9 cellular contexts compared by ENCODE assay signal in genomic region chr2:37195862-37196319, GRCh38. TPM values are rescaled to one million over a fixed set of nuclear protein-coding genes. Genes with fewer than 3 reads are reported as not detected.
DNase-seq lines count a peak whose midpoint lies in the region; ATAC-seq and TF ChIP-seq lines count a peak whose summit lies in the region.
"Not testable (repeated sequence)": the region's sequence is repeated elsewhere in the genome, so short reads cannot be mapped to it uniquely, and the experiment has no call there.
"Had no signal": no experiment of that assay in that cellular context is flagged by ENCODE, and none has a peak within 500 bp of the region (broad histone marks: within the 10 kb centered on the region; RNA-seq: fewer than 3 reads in every experiment).

No MANE protein-coding gene starts in this region.

- peak overlapping the region; percentile 93 for H3K4me3 ChIP-seq in CD4-positive, CD25-positive, alpha-beta regulatory T cell (ENCODE audit: low read depth, low read length)
- H3K4me3 ChIP-seq in HUES6 (ENCODE audit: low read depth, low read length) (peak overlapping the region; percentile 75), epithelial cell of esophagus (ENCODE audit: low read length) (peak overlapping the region; percentile 82), kidney epithelial cell (ENCODE audit: low read depth, low read length) (peak overlapping the region; percentile 59), ovary (peak overlapping the region; percentile 93), thoracic aorta (peak overlapping the region; percentile 74)

- H3K9ac ChIP-seq in HUES6 (ENCODE audit: low read length), result not testable (repeated sequence)

- TF ChIP-seq CTCF in epithelial cell of esophagus (IDR thresholded peaks at IDR 0.05; ENCODE audit: insufficient read depth, low read depth, low read length, missing control alignments); kidney epithelial cell (IDR thresholded peaks at IDR 0.05; ENCODE audit: insufficient read depth, low read length, poor library complexity, severe bottlenecking); ovary (IDR thresholded peaks at IDR 0.05); thoracic aorta (IDR thresholded peaks at IDR 0.05): not testable (repeated sequence)

- DNase-seq in CD4-positive, CD25-positive, alpha-beta regulatory T cell; epithelial cell of esophagus (ENCODE audit: low read depth); kidney epithelial cell (ENCODE audit: low read depth); thoracic aorta (ENCODE audit: low spot score): not testable (repeated sequence)
- DNase-seq in ovary, result peak in 2 of 5 donors; percentile 22 to 33

- H3K27me3 Mint-ChIP-seq in CD4-positive, CD25-positive, alpha-beta regulatory T cell; T-helper 1 cell treated with Interleukin-12 subunit alpha and Interleukin-12 subunit beta and Interleukin-4 antibody, amounts not matched to agents 30 μg/mL and 1 μg/mL, for 36 hours (ENCODE audit: low read depth): not testable (repeated sequence)

- H3K36me3 ChIP-seq in CD4-positive, CD25-positive, alpha-beta regulatory T cell (ENCODE audit: control insufficient read depth, insufficient read depth, low read length); kidney epithelial cell (ENCODE audit: control insufficient read depth, insufficient read depth, low read length); ovary; thoracic aorta: not testable (repeated sequence)
- H3K36me3 ChIP-seq in HUES6 (ENCODE audit: control insufficient read depth, insufficient read depth, low read length), result peaks cover 15% of the 10 kb centered on the region

- not testable (repeated sequence) for ATAC-seq in CD4-positive, CD25-positive, alpha-beta regulatory T cell (ENCODE audit: low read depth in 2 of 2)
- peak; percentile 16 for ATAC-seq in thoracic aorta (ENCODE audit: insufficient number of reproducible peaks, low FRiP score, low read depth)

- H3K27ac Mint-ChIP-seq in CD4-positive, CD25-positive, alpha-beta regulatory T cell, result peak overlapping the region; percentile 97 to 100 (median 98)
- peak overlapping the region; percentile 100 for H3K27ac Mint-ChIP-seq in T-helper 1 cell treated with Interleukin-12 subunit alpha and Interleukin-12 subunit beta and Interleukin-4 antibody, amounts not matched to agents 30 μg/mL and 1 μg/mL, for 36 hours

- not testable (repeated sequence) for H3K27me3 ChIP-seq in CD4-positive, CD25-positive, alpha-beta regulatory T cell (ENCODE audit: control insufficient read depth, insufficient read depth, low read length); HUES6 (ENCODE audit: control insufficient read depth, insufficient read depth, low read length); kidney epithelial cell (ENCODE audit: control insufficient read depth, insufficient read depth, low read length); ovary; thoracic aorta (replicated peaks; ENCODE audit: insufficient read depth)

- peak overlapping the region; percentile 83 for H3K27ac ChIP-seq in CD4-positive, CD25-positive, alpha-beta regulatory T cell (ENCODE audit: insufficient read depth, low read length, poor library complexity, severe bottlenecking)
- H3K27ac ChIP-seq in HUES6 (ENCODE audit: low read depth, low read length), result not testable (repeated sequence)
- peak overlapping the region; percentile 60 for H3K27ac ChIP-seq in angular gyrus (ENCODE audit: low read depth, low read length)
- H3K27ac ChIP-seq in ovary, result peak overlapping the region; percentile 52 to 77
- H3K27ac ChIP-seq in thoracic aorta, result peak overlapping the region; percentile 83

- H3K36me3 Mint-ChIP-seq in CD4-positive, CD25-positive, alpha-beta regulatory T cell, result not testable (repeated sequence)
- H3K36me3 Mint-ChIP-seq in T-helper 1 cell treated with Interleukin-12 subunit alpha and Interleukin-12 subunit beta and Interleukin-4 antibody, amounts not matched to agents 30 μg/mL and 1 μg/mL, for 36 hours (ENCODE audit: low read depth), result peaks cover 13% of the 10 kb centered on the region

- WGBS in ovary, 3 donors, result 76 to 81% (median 78%) methylated on average over 20 of the region's 20 CpGs

- H3K9me3 ChIP-seq in CD4-positive, CD25-positive, alpha-beta regulatory T cell (ENCODE audit: control insufficient read depth in 2 of 2, low read length in 2 of 2); HUES6 (ENCODE audit: control insufficient read depth, insufficient read depth, low read depth, low read length); ovary; thoracic aorta: not testable (repeated sequence)

- H3K4me3 Mint-ChIP-seq in CD4-positive, CD25-positive, alpha-beta regulatory T cell, result peak overlapping the region; percentile 92 to 99 (median 98)
- H3K4me3 Mint-ChIP-seq in T-helper 1 cell treated with Interleukin-12 subunit alpha and Interleukin-12 subunit beta and Interleukin-4 antibody, amounts not matched to agents 30 μg/mL and 1 μg/mL, for 36 hours, result peak overlapping the region; percentile 100

- H3K4me1 Mint-ChIP-seq in CD4-positive, CD25-positive, alpha-beta regulatory T cell, result peaks cover 12 to 39% (median 24%) of the 10 kb centered on the region in 4 donors
- peaks cover 15% of the 10 kb centered on the region for H3K4me1 Mint-ChIP-seq in T-helper 1 cell treated with Interleukin-12 subunit alpha and Interleukin-12 subunit beta and Interleukin-4 antibody, amounts not matched to agents 30 μg/mL and 1 μg/mL, for 36 hours (ENCODE audit: low read depth)

- not testable (repeated sequence) for H3K9me3 Mint-ChIP-seq in CD4-positive, CD25-positive, alpha-beta regulatory T cell; T-helper 1 cell treated with Interleukin-12 subunit alpha and Interleukin-12 subunit beta and Interleukin-4 antibody, amounts not matched to agents 30 μg/mL and 1 μg/mL, for 36 hours

- intact Hi-C loops in ovary (cut with DNase I), result not testable (repeated sequence)

- H3K4me1 ChIP-seq in CD4-positive, CD25-positive, alpha-beta regulatory T cell (ENCODE audit: control insufficient read depth, insufficient read depth, low read length, poor library complexity, severe bottlenecking), result peaks cover 26% of the 10 kb centered on the region
- H3K4me1 ChIP-seq in HUES6 (ENCODE audit: control insufficient read depth, insufficient read depth, low read length) (peaks cover 54% of the 10 kb centered on the region), thoracic aorta (ENCODE audit: control insufficient read depth in 1 of 2, low read depth in 2 of 2) (peaks cover 12 to 18% of the 10 kb centered on the region in 2 donors)
- H3K4me1 ChIP-seq in ovary (ENCODE audit: insufficient read depth), result not testable (repeated sequence)

- TF ChIP-seq EP300 in ovary (IDR thresholded peaks at IDR 0.05), result not testable (repeated sequence)

- TF ChIP-seq POLR2A in ovary (IDR thresholded peaks at IDR 0.05), result not testable (repeated sequence)

RNA-seq across cellular contexts. Expression of gene CEBPZOS, which starts 0.4 kb away (rescaled TPM):
- total RNA-seq in CD4-positive, CD25-positive, alpha-beta regulatory T cell, result 33.1 TPM
- 10 to 100 TPM; 24.8 to 37.7 (median 29.8) TPM for polyA plus RNA-seq in CD4-positive, CD25-positive, alpha-beta regulatory T cell
- total RNA-seq in kidney epithelial cell (15.9 and 21.3 TPM in 2 replicates), ovary (10 to 100 TPM; 22.6 to 47.4 (median 44.8) TPM), thoracic aorta (10 to 100 TPM; 13.7 to 25.5 TPM)
- polyA plus RNA-seq in ovary, result 10 to 100 TPM; 33.0 to 41.1 TPM
- total RNA-seq: osteocyte had no signal

RNA-seq across cellular contexts. Expression of gene SULT6B1, which starts 7.4 kb away (rescaled TPM):
- not detected for total RNA-seq in CD4-positive, CD25-positive, alpha-beta regulatory T cell
- not detected for polyA plus RNA-seq in CD4-positive, CD25-positive, alpha-beta regulatory T cell
- total RNA-seq in kidney epithelial cell (not detected in 2 replicates), ovary (not detected), thoracic aorta (not detected)
- not detected for polyA plus RNA-seq in ovary
- total RNA-seq: osteocyte had no signal

RNA-seq across cellular contexts. Expression of gene CEBPZ, which starts 35.5 kb away (rescaled TPM):
- total RNA-seq in CD4-positive, CD25-positive, alpha-beta regulatory T cell, result 64.2 TPM
- 10 to 100 TPM; 25.1 to 39.1 (median 31.8) TPM for polyA plus RNA-seq in CD4-positive, CD25-positive, alpha-beta regulatory T cell
- total RNA-seq in kidney epithelial cell, result 30.3 and 43.2 TPM in 2 replicates
- total RNA-seq in ovary, result 10 to 100 TPM; 27.0 to 56.5 (median 49.3) TPM
- 10 to 100 TPM; 24.0 to 41.8 TPM for polyA plus RNA-seq in ovary
- total RNA-seq in thoracic aorta, result 10 to 100 TPM; 17.3 to 38.2 TPM

RNA-seq across cellular contexts. Expression of gene NDUFAF7, which starts 35.6 kb away (rescaled TPM):
- 26.5 TPM for total RNA-seq in CD4-positive, CD25-positive, alpha-beta regulatory T cell
- polyA plus RNA-seq in CD4-positive, CD25-positive, alpha-beta regulatory T cell, result 1 to 10 TPM; 5.4 to 9.3 (median 6.8) TPM
- total RNA-seq in kidney epithelial cell (12.4 and 13.5 TPM in 2 replicates), ovary (10 to 100 TPM; 12.3 to 17.9 (median 14.7) TPM), thoracic aorta (10 to 100 TPM; 15.2 to 22.3 TPM)
- 10 to 100 TPM; 11.3 to 11.5 TPM for polyA plus RNA-seq in ovary

RNA-seq across cellular contexts. Expression of gene EIF2AK2, which starts 39.1 kb away (rescaled TPM):
- 40.9 TPM for total RNA-seq in CD4-positive, CD25-positive, alpha-beta regulatory T cell
- 10 to 100 TPM; 20.5 to 23.4 (median 22.4) TPM for polyA plus RNA-seq in CD4-positive, CD25-positive, alpha-beta regulatory T cell
- total RNA-seq in kidney epithelial cell (23.5 and 25.5 TPM in 2 replicates), ovary (10 to 100 TPM; 18.8 to 63.2 (median 44.2) TPM), thoracic aorta (10 to 100 TPM; 37.4 to 39.0 TPM)
- polyA plus RNA-seq in ovary, result 10 to 100 TPM; 12.0 to 39.4 TPM
